8 cellular contexts compared by ENCODE assay signal in genomic region chr4:26862381-26862915, GRCh38. TPM values are rescaled to one million over a fixed set of nuclear protein-coding genes. Genes with fewer than 3 reads are reported as not detected.
DNase-seq lines count a peak whose midpoint lies in the region; ATAC-seq and TF ChIP-seq lines count a peak whose summit lies in the region.

No MANE protein-coding gene starts in this region.

- peaks cover 50% of the 10 kb centered on the region for H3K4me1 Mint-ChIP-seq in activated naive CD4-positive, alpha-beta T cell treated with anti-CD3 and anti-CD28 coated beads for 36 hours (ENCODE audit: low read depth)

- TF ChIP-seq POLR2A in tibial nerve (IDR thresholded peaks at IDR 0.05), result no peak

- H3K4me3 ChIP-seq in liver (ENCODE audit: low read depth in 1 of 3, low read length in 3 of 3) (peak overlapping the region in 2 of 3 donors; percentile 24 to 36), tibial nerve (peak overlapping the region in 3 of 4 donors; percentile 62 to 98 (median 86))

- TF ChIP-seq EP300 in tibial nerve (IDR thresholded peaks at IDR 0.05), result no peak

- no peak for TF ChIP-seq RAD21 in liver (IDR thresholded peaks at IDR 0.05)

- POLR2A ChIA-PET in RWPE1 (lab: Yijun Ruan, JAX; ENCODE audit: low non-redundant PET), result interaction anchor here (0.6 kb wide), 1 partner anchor 25 kb away, joined by 17 read pairs; no protein-coding TSS in a partner anchor

- H3K4me3 Mint-ChIP-seq in activated naive CD4-positive, alpha-beta T cell treated with anti-CD3 and anti-CD28 coated beads for 36 hours, result peak overlapping the region; percentile 94

- intact Hi-C loops in activated naive CD4-positive, alpha-beta T cell treated with anti-CD3 and anti-CD28 coated beads for 36 hours (cut with micrococcal nuclease), result loop anchor here (5.0 kb wide), 2 partner anchors 670 to 785 kb away; no protein-coding TSS in a partner anchor

- H3K4me1 ChIP-seq in liver (ENCODE audit: control insufficient read depth in 4 of 4, insufficient read depth in 4 of 4, low read length in 3 of 4) (peaks cover 5 to 57% (median 29%) of the 10 kb centered on the region in 4 donors), tibial nerve (peaks cover 0 to 60% (median 33%) of the 10 kb centered on the region in 4 donors)

- H3K27me3 ChIP-seq in liver (ENCODE audit: control insufficient read depth in 4 of 4, insufficient read depth in 4 of 4, low read length in 3 of 4), result no peaks in the 10 kb centered on the region
- no peaks in the 10 kb centered on the region for H3K27me3 ChIP-seq in tibial nerve

- peak overlapping the region; percentile 29 to 83 for H3K9ac ChIP-seq in liver (ENCODE audit: low read depth in 1 of 2, low read length in 2 of 2)

- CTCF ChIA-PET in activated naive CD4-positive, alpha-beta T cell treated with anti-CD3 and anti-CD28 coated beads for 36 hours (lab: Charles Lee), result interaction anchor here (0.8 to 1.9 kb wide), 3 partner anchors 23 to 147 kb away, joined by 3 to 7 read pairs (median 3); no protein-coding TSS in a partner anchor
- CTCF ChIA-PET in RWPE1 (lab: Yijun Ruan, JAX), result interaction anchor here (1.0 kb wide), 1 partner anchor 138 kb away, joined by 3 read pairs; no protein-coding TSS in a partner anchor

- H3K9me3 ChIP-seq in liver (ENCODE audit: control insufficient read depth in 4 of 4, low read length in 3 of 4) (no peaks in the 10 kb centered on the region), tibial nerve (no peaks in the 10 kb centered on the region)

- H3K9me3 Mint-ChIP-seq in activated naive CD4-positive, alpha-beta T cell treated with anti-CD3 and anti-CD28 coated beads for 36 hours, result no peaks in the 10 kb centered on the region
- H3K9me3 Mint-ChIP-seq in activated naive CD4-positive, alpha-beta T cell treated with anti-CD3 and anti-CD28 coated beads, Interleukin-2, amount 50 U/mL, for 72 hours, result no peaks in the 10 kb centered on the region

- no peaks in the 10 kb centered on the region for H3K36me3 ChIP-seq in liver (ENCODE audit: control insufficient read depth in 4 of 4, insufficient read depth in 3 of 4, low read depth in 1 of 4, low read length in 3 of 4)
- no peaks in the 10 kb centered on the region for H3K36me3 ChIP-seq in tibial nerve

- peak overlapping the region; percentile 96 for H3K27ac Mint-ChIP-seq in activated naive CD4-positive, alpha-beta T cell treated with anti-CD3 and anti-CD28 coated beads for 36 hours
- H3K27ac Mint-ChIP-seq in activated naive CD4-positive, alpha-beta T cell treated with anti-CD3 and anti-CD28 coated beads, Interleukin-2, amount 50 U/mL, for 72 hours, result peak overlapping the region; percentile 91 to 99

- no peak for DNase-seq in activated naive CD4-positive, alpha-beta T cell treated with anti-CD3 and anti-CD28 coated beads for 36 hours
- DNase-seq in activated naive CD4-positive, alpha-beta T cell treated with anti-CD3 and anti-CD28 coated beads, Interleukin-2, amount 50 U/mL, for 16 hours, result no peak
- DNase-seq in activated naive CD4-positive, alpha-beta T cell treated with anti-CD3 and anti-CD28 coated beads, Interleukin-2, amount 50 U/mL, for 72 hours (ENCODE audit: low spot score in 2 of 2), result no peak
- no peak for DNase-seq in tibial nerve (ENCODE audit: low spot score in 2 of 2)
- DNase-seq in RWPE1 (ENCODE audit: low spot score), result no peak
- no peak for DNase-seq in stimulated activated CD4-positive, alpha-beta T cell treated with anti-CD3 and anti-CD28 coated beads, Interleukin-12 subunit alpha, Interleukin-12 subunit beta, amount 100 ng/mL, for 4 hours

- 10% methylated on average over 3 of the region's 3 CpGs for WGBS in liver
- 17 to 23% methylated on average over 3 of the region's 3 CpGs for WGBS in tibial nerve, 2 donors

- H3K36me3 Mint-ChIP-seq in activated naive CD4-positive, alpha-beta T cell treated with anti-CD3 and anti-CD28 coated beads for 36 hours (ENCODE audit: low read depth), result peaks cover 12% of the 10 kb centered on the region
- H3K36me3 Mint-ChIP-seq in activated naive CD4-positive, alpha-beta T cell treated with anti-CD3 and anti-CD28 coated beads, Interleukin-2, amount 50 U/mL, for 72 hours, result peaks cover 15 to 24% of the 10 kb centered on the region in 2 donors

- H3K27me3 Mint-ChIP-seq in activated naive CD4-positive, alpha-beta T cell treated with anti-CD3 and anti-CD28 coated beads for 36 hours (ENCODE audit: low read depth), result no peaks in the 10 kb centered on the region

- ATAC-seq in activated naive CD4-positive, alpha-beta T cell treated with anti-CD3 and anti-CD28 coated beads, Interleukin-2, amount 50 U/mL, for 72 hours, result no peak
- ATAC-seq in HG02870 (IDR thresholded peaks at IDR 0.05; ENCODE audit: unreplicated experiment), result no peak

- TF ChIP-seq CTCF in liver (IDR thresholded peaks at IDR 0.05; ENCODE audit: low read depth, low read length, missing input control) (no peak), tibial nerve (IDR thresholded peaks at IDR 0.05) (no peak), RWPE1 (conservative IDR thresholded peaks at IDR 0.05; ENCODE audit: low read depth) (no peak)

- H3K27ac ChIP-seq in liver (ENCODE audit: low read depth in 1 of 2, low read length in 2 of 2) (no peak overlapping the region), tibial nerve (peak overlapping the region in 3 of 4 donors; percentile 14 to 97 (median 93)), RWPE1 (no peak overlapping the region)

TF ChIP-seq in liver, 16 proteins besides CTCF, POLR2A, EP300 and RAD21:
- TF ChIP-seq MAX (IDR thresholded peaks at IDR 0.05), result no peak
- TF ChIP-seq SP1 (IDR thresholded peaks at IDR 0.05), result no peak

RNA-seq across cellular contexts. Expression of gene STIM2, which starts 1.8 kb away (rescaled TPM):
- total RNA-seq in activated naive CD4-positive, alpha-beta T cell treated with anti-CD3 and anti-CD28 coated beads for 36 hours, result 10 to 100 TPM; 40.5 to 43.1 TPM
- 10 to 100 TPM; 43.0 to 49.1 TPM for total RNA-seq in activated naive CD4-positive, alpha-beta T cell treated with anti-CD3 and anti-CD28 coated beads, Interleukin-2, amount 50 U/mL, for 72 hours
- total RNA-seq in liver (10 to 100 TPM in 1 of 2 donors, 1 to 10 TPM in 1; 5.4 to 11.1 TPM), tibial nerve (10 to 100 TPM; 20.1 to 26.2 (median 21.8) TPM)
- 1 to 10 TPM; 6.6 to 7.2 TPM for polyA plus RNA-seq in liver

Comparison
In these comparisons a context has a peak if more than half of its experiments do, and no peak if none do; other contexts are left out.
1. H3K27ac ChIP-seq: peak in tibial nerve (3 of 4); none in liver (0 of 2) and RWPE1 (single experiment).